ENCODE assay signal across 38 cellular contexts in genomic region chrX:36753602-36754001, GRCh38.
"Had no signal": no experiment of that assay in that cellular context is flagged by ENCODE, and none has a peak within 500 bp of the region (broad histone marks: within the 10 kb centered on the region; RNA-seq: fewer than 3 reads in every experiment).

No MANE protein-coding gene starts in this region.

- H3K4me3 Mint-ChIP-seq: activated naive CD4-positive, alpha-beta T cell treated with anti-CD3 and anti-CD28 coated beads for 36 hours; activated naive CD4-positive, alpha-beta T cell treated with anti-CD3 and anti-CD28 coated beads, Interleukin-2, amount 10 ng/mL, durations not matched to agents 7 days and 5 days; activated naive CD4-positive, alpha-beta T cell treated with anti-CD3 and anti-CD28 coated beads, Interleukin-2, amount 50 U/mL, for 24 hours; activated naive CD8-positive, alpha-beta T cell; activated naive CD8-positive, alpha-beta T cell treated with anti-CD3 and anti-CD28 coated beads for 36 hours; activated naive CD8-positive, alpha-beta T cell treated with anti-CD3 and anti-CD28 coated beads, Interleukin-2, amount 10 ng/mL, durations not matched to agents 7 days and 5 days; activated naive CD8-positive, alpha-beta T cell treated with anti-CD3 and anti-CD28 coated beads, Interleukin-2, amount 50 U/mL, for 24 hours; activated T-cell treated with anti-CD3 and anti-CD28 coated beads, Interleukin-2, amount 50 U/mL, for 24 hours; activated T-cell treated with anti-CD3 and anti-CD28 coated beads, Interleukin-2, amount 50 U/mL, for 4 hours; activated T-cell treated with anti-CD3 and anti-CD28 coated beads, Interleukin-2, amount 50 U/mL, for 72 hours; activated T-helper 1 cell treated with anti-CD3 and anti-CD28 coated beads, Interleukin-12 subunit alpha, Interleukin-12 subunit beta, Interleukin-2, Interleukin-4 antibody, amounts not matched to agents 30 ng/mL and 10 ng/mL and 1 ng/mL, durations not matched to agents 14 hours and 24 hours and 36 hours; activated T-helper 17 cell treated with anti-CD3 and anti-CD28 coated beads, Interleukin-2, amount 50 U/mL, for 72 hours; brain; central memory CD8-positive, alpha-beta T cell had no signal

- H3K9me3 ChIP-seq: adrenal gland, ascending aorta, body of pancreas, breast epithelium had no signal

- H3K9me3 Mint-ChIP-seq: activated naive CD4-positive, alpha-beta T cell treated with anti-CD3 and anti-CD28 coated beads for 36 hours; activated naive CD4-positive, alpha-beta T cell treated with anti-CD3 and anti-CD28 coated beads, Interleukin-2, amount 10 ng/mL, durations not matched to agents 7 days and 5 days; activated naive CD4-positive, alpha-beta T cell treated with anti-CD3 and anti-CD28 coated beads, Interleukin-2, amount 50 U/mL, for 24 hours; activated naive CD8-positive, alpha-beta T cell treated with anti-CD3 and anti-CD28 coated beads for 36 hours; activated naive CD8-positive, alpha-beta T cell treated with anti-CD3 and anti-CD28 coated beads, Interleukin-2, amount 10 ng/mL, durations not matched to agents 7 days and 5 days; activated naive CD8-positive, alpha-beta T cell treated with anti-CD3 and anti-CD28 coated beads, Interleukin-2, amount 50 U/mL, for 24 hours; activated T-cell treated with anti-CD3 and anti-CD28 coated beads, Interleukin-2, amount 50 U/mL, for 24 hours; activated T-helper 1 cell treated with anti-CD3 and anti-CD28 coated beads, Interleukin-12 subunit alpha, Interleukin-12 subunit beta, Interleukin-2, Interleukin-4 antibody, amounts not matched to agents 30 ng/mL and 10 ng/mL and 1 ng/mL, durations not matched to agents 14 hours and 24 hours and 36 hours; activated T-helper 17 cell treated with anti-CD3 and anti-CD28 coated beads, Interleukin-2, amount 50 U/mL, for 72 hours; activated T-helper 2 cell treated with anti-CD3 and anti-CD28 coated beads, Interferon-gamma antibody, Interleukin-2, Interleukin-4, amounts not matched to agents 10 μg/mL and 5 μg/mL and 100 μg/mL, durations not matched to agents 14 hours and 24 hours and 36 hours; brain; central memory CD8-positive, alpha-beta T cell had no signal

- DNase-seq: activated effector memory CD4-positive, alpha-beta T cell treated with anti-CD3 and anti-CD28 coated beads, Interleukin-2, amount 50 U/mL, for 16 hours; activated effector memory CD4-positive, alpha-beta T cell treated with Interleukin-2 at 50 U/mL for 16 hours; activated gamma-delta T cell; activated gamma-delta T cell treated with Interleukin-2 at 50 U/mL for 16 hours; activated naive CD4-positive, alpha-beta T cell; activated naive CD4-positive, alpha-beta T cell treated with anti-CD3 and anti-CD28 coated beads for 36 hours; activated naive CD4-positive, alpha-beta T cell treated with anti-CD3 and anti-CD28 coated beads, Interleukin-2, amount 10 ng/mL, durations not matched to agents 7 days and 5 days; activated naive CD4-positive, alpha-beta T cell treated with anti-CD3 and anti-CD28 coated beads, Interleukin-2, amount 50 U/mL, for 16 hours; activated naive CD4-positive, alpha-beta T cell treated with Interleukin-2 at 50 U/mL for 16 hours; activated naive CD8-positive, alpha-beta T cell treated with anti-CD3 and anti-CD28 coated beads for 36 hours; activated naive CD8-positive, alpha-beta T cell treated with anti-CD3 and anti-CD28 coated beads, Interleukin-2, amount 10 ng/mL, durations not matched to agents 7 days and 5 days; activated naive CD8-positive, alpha-beta T cell treated with anti-CD3 and anti-CD28 coated beads, Interleukin-2, amount 50 U/mL, for 24 hours; activated T-cell treated with anti-CD3 and anti-CD28 coated beads, Interleukin-2, amount 50 U/mL, for 1 hour; activated T-cell treated with anti-CD3 and anti-CD28 coated beads, Interleukin-2, amount 50 U/mL, for 24 hours; activated T-cell treated with anti-CD3 and anti-CD28 coated beads, Interleukin-2, amount 50 U/mL, for 4 hours; activated T-cell treated with anti-CD3 and anti-CD28 coated beads, Interleukin-2, amount 50 U/mL, for 48 hours; activated T-cell treated with anti-CD3 and anti-CD28 coated beads, Interleukin-2, amount 50 U/mL, for 72 hours; adrenal gland; amniotic stem cell; amygdala; aorta; body of pancreas; brain microvascular endothelial cell; caudate nucleus; central memory CD4-positive, alpha-beta T cell; cerebellar nuclear complex had no signal

- H3K4me1 ChIP-seq: adrenal gland, ascending aorta, body of pancreas, breast epithelium had no signal

- H3K4me3 ChIP-seq: adrenal gland, ascending aorta, body of pancreas, breast epithelium, cardiac muscle cell had no signal

- H3K36me3 Mint-ChIP-seq: activated naive CD4-positive, alpha-beta T cell treated with anti-CD3 and anti-CD28 coated beads, Interleukin-2, amount 10 ng/mL, durations not matched to agents 7 days and 5 days; activated naive CD4-positive, alpha-beta T cell treated with anti-CD3 and anti-CD28 coated beads, Interleukin-2, amount 50 U/mL, for 24 hours; activated naive CD4-positive, alpha-beta T cell treated with anti-CD3 and anti-CD28 coated beads, Interleukin-2, amount 50 U/mL, for 72 hours; activated naive CD8-positive, alpha-beta T cell; activated naive CD8-positive, alpha-beta T cell treated with anti-CD3 and anti-CD28 coated beads for 36 hours; activated naive CD8-positive, alpha-beta T cell treated with anti-CD3 and anti-CD28 coated beads, Interleukin-2, amount 10 ng/mL, durations not matched to agents 7 days and 5 days; brain had no signal

- FAIRE-seq: bronchial epithelial cell had no signal

- H3K4me1 Mint-ChIP-seq: activated naive CD4-positive, alpha-beta T cell treated with anti-CD3 and anti-CD28 coated beads, Interleukin-2, amount 10 ng/mL, durations not matched to agents 7 days and 5 days; activated naive CD4-positive, alpha-beta T cell treated with anti-CD3 and anti-CD28 coated beads, Interleukin-2, amount 50 U/mL, for 24 hours; activated naive CD8-positive, alpha-beta T cell treated with anti-CD3 and anti-CD28 coated beads for 36 hours; activated naive CD8-positive, alpha-beta T cell treated with anti-CD3 and anti-CD28 coated beads, Interleukin-2, amount 10 ng/mL, durations not matched to agents 7 days and 5 days; activated naive CD8-positive, alpha-beta T cell treated with anti-CD3 and anti-CD28 coated beads, Interleukin-2, amount 50 U/mL, for 24 hours; activated T-helper 17 cell treated with anti-CD3 and anti-CD28 coated beads, Interleukin-2, amount 50 U/mL, for 72 hours; brain; central memory CD8-positive, alpha-beta T cell had no signal

- H3K27me3 ChIP-seq: adrenal gland, ascending aorta, body of pancreas, brain microvascular endothelial cell, cardiac muscle cell had no signal

- H3K27ac ChIP-seq: adrenal gland, ascending aorta, body of pancreas, brain microvascular endothelial cell, breast epithelium, cardiac muscle cell had no signal

- H3K27me3 Mint-ChIP-seq: activated naive CD4-positive, alpha-beta T cell treated with anti-CD3 and anti-CD28 coated beads, Interleukin-2, amount 10 ng/mL, durations not matched to agents 7 days and 5 days; activated naive CD4-positive, alpha-beta T cell treated with anti-CD3 and anti-CD28 coated beads, Interleukin-2, amount 50 U/mL, for 24 hours; activated naive CD8-positive, alpha-beta T cell; activated naive CD8-positive, alpha-beta T cell treated with anti-CD3 and anti-CD28 coated beads for 36 hours; activated naive CD8-positive, alpha-beta T cell treated with anti-CD3 and anti-CD28 coated beads, Interleukin-2, amount 10 ng/mL, durations not matched to agents 7 days and 5 days; activated naive CD8-positive, alpha-beta T cell treated with anti-CD3 and anti-CD28 coated beads, Interleukin-2, amount 50 U/mL, for 24 hours; activated T-helper 17 cell treated with anti-CD3 and anti-CD28 coated beads, Interleukin-2, amount 50 U/mL, for 72 hours; brain; central memory CD8-positive, alpha-beta T cell had no signal

- H3K27ac Mint-ChIP-seq: activated naive CD4-positive, alpha-beta T cell treated with anti-CD3 and anti-CD28 coated beads for 36 hours; activated naive CD4-positive, alpha-beta T cell treated with anti-CD3 and anti-CD28 coated beads, Interleukin-2, amount 10 ng/mL, durations not matched to agents 7 days and 5 days; activated naive CD4-positive, alpha-beta T cell treated with anti-CD3 and anti-CD28 coated beads, Interleukin-2, amount 50 U/mL, for 24 hours; activated naive CD4-positive, alpha-beta T cell treated with anti-CD3 and anti-CD28 coated beads, Interleukin-2, amount 50 U/mL, for 72 hours; activated naive CD8-positive, alpha-beta T cell; activated naive CD8-positive, alpha-beta T cell treated with anti-CD3 and anti-CD28 coated beads for 36 hours; activated naive CD8-positive, alpha-beta T cell treated with anti-CD3 and anti-CD28 coated beads, Interleukin-2, amount 10 ng/mL, durations not matched to agents 7 days and 5 days; activated naive CD8-positive, alpha-beta T cell treated with anti-CD3 and anti-CD28 coated beads, Interleukin-2, amount 50 U/mL, for 24 hours; activated T-cell treated with anti-CD3 and anti-CD28 coated beads, Interleukin-2, amount 50 U/mL, for 24 hours; activated T-cell treated with anti-CD3 and anti-CD28 coated beads, Interleukin-2, amount 50 U/mL, for 72 hours; activated T-helper 1 cell treated with anti-CD3 and anti-CD28 coated beads, Interleukin-12 subunit alpha, Interleukin-12 subunit beta, Interleukin-2, Interleukin-4 antibody, amounts not matched to agents 30 ng/mL and 10 ng/mL and 1 ng/mL, durations not matched to agents 14 hours and 24 hours and 36 hours; activated T-helper 17 cell treated with anti-CD3 and anti-CD28 coated beads, Interleukin-2, amount 50 U/mL, for 72 hours; activated T-helper 2 cell treated with anti-CD3 and anti-CD28 coated beads, Interferon-gamma antibody, Interleukin-2, Interleukin-4, amounts not matched to agents 10 μg/mL and 5 μg/mL and 100 μg/mL, durations not matched to agents 14 hours and 24 hours and 36 hours; brain had no signal

- H3K36me3 ChIP-seq: adrenal gland, ascending aorta, brain microvascular endothelial cell, breast epithelium, cardiac muscle cell had no signal
